22 cellular contexts compared by ENCODE assay signal in the genomic region with DNA sequence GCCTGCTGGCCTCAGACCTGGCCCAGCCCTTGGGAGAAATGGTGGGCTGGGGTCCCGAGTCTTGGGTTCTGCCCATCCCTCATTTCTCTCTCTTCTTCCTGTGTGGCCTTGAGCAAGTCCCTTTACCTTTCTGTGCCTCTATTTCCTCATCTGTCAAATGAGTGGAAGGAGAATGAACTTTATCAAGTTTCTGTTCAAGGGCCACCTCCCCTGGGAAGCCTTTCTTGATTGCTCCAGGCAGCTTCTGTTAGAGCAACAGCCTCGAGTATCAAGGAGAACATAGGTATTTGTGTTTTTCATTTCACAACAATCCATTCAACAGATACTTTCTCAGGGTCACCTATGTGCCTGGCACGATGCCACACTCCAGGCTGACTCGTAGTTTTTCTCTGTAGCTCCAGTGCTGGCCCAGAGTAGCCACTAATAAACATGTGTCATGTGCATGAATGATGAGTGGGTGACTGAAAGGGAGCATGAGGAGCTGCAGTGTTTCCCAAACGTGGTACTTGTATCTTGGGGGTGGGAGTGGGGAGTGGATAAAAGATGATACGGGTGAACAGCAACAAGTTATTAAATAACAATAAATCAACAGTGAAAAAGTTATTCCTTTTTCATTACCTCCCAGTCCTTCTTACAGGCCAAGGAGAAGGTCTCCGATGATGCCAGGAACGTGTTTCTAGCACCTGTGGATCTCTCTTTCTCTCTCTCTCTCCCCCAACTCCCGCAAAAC. TPM values are rescaled to one million over a fixed set of nuclear protein-coding genes. Genes with fewer than 3 reads are reported as not detected.
DNase-seq lines count a peak whose midpoint lies in the region; ATAC-seq and TF ChIP-seq lines count a peak whose summit lies in the region.
"Had no signal": no experiment of that assay in that cellular context is flagged by ENCODE, and none has a peak within 500 bp of the region (broad histone marks: within the 10 kb centered on the region; RNA-seq: fewer than 3 reads in every experiment).

No MANE protein-coding gene starts in this region.

- no peak for ATAC-seq in HG02884 (IDR thresholded peaks at IDR 0.05; ENCODE audit: unreplicated experiment)
- ATAC-seq: CD8-positive, alpha-beta T cell had no signal

- no TSS peak for BruUV-seq in Calu3 (replicated peaks; lab: Mats Ljungman, UMichigan)

- TF ChIP-seq CTCF in Calu3 (IDR thresholded peaks at IDR 0.05; ENCODE audit: unreplicated experiment) (no peak), brain (conservative IDR thresholded peaks at IDR 0.05) (no peak), nephron progenitor cell (IDR thresholded peaks at IDR 0.05) (no peak), suprapubic skin (IDR thresholded peaks at IDR 0.05) (no peak)

- H3K4me3 Mint-ChIP-seq in Calu3 (ENCODE audit: low read depth, unreplicated experiment): no peak overlapping the region
- no peak overlapping the region for H3K4me3 Mint-ChIP-seq in brain
- no peak overlapping the region for H3K4me3 Mint-ChIP-seq in nephron progenitor cell
- H3K4me3 Mint-ChIP-seq: CD8-positive, alpha-beta T cell; H9; IgD-negative memory B cell had no signal

- H3K27ac Mint-ChIP-seq in Calu3 (ENCODE audit: unreplicated experiment) (no peak overlapping the region), brain (peak overlapping the region in 3 of 5 experiments; percentile 48 to 63 (median 49)), nephron progenitor cell (peak overlapping the region; percentile 98)
- H3K27ac Mint-ChIP-seq: CD8-positive, alpha-beta T cell; H9; IgD-negative memory B cell had no signal

- no peak overlapping the region for H3K27ac ChIP-seq in suprapubic skin
- H3K27ac ChIP-seq: BLaER1 had no signal

- no peaks in the 10 kb centered on the region for H3K36me3 ChIP-seq in suprapubic skin
- H3K36me3 ChIP-seq: BLaER1 had no signal

- H3K9me3 ChIP-seq in suprapubic skin: no peaks in the 10 kb centered on the region
- H3K9me3 ChIP-seq: BLaER1 had no signal

- no peaks in the 10 kb centered on the region for H3K36me3 Mint-ChIP-seq in Calu3 (ENCODE audit: insufficient read depth, unreplicated experiment)
- H3K36me3 Mint-ChIP-seq in brain: no peaks in the 10 kb centered on the region
- no peaks in the 10 kb centered on the region for H3K36me3 Mint-ChIP-seq in nephron progenitor cell (ENCODE audit: low read depth)
- H3K36me3 Mint-ChIP-seq: CD8-positive, alpha-beta T cell; IgD-negative memory B cell had no signal

- H3K4me3 ChIP-seq in suprapubic skin: no peak overlapping the region
- H3K4me3 ChIP-seq: BLaER1 had no signal

- no peak for TF ChIP-seq EP300 in suprapubic skin (IDR thresholded peaks at IDR 0.05)

- no peaks in the 10 kb centered on the region for H3K9me3 Mint-ChIP-seq in Calu3 (ENCODE audit: low read depth, unreplicated experiment)
- peaks cover 0 to 3% (median 0%) of the 10 kb centered on the region in 5 experiments for H3K9me3 Mint-ChIP-seq in brain
- H3K9me3 Mint-ChIP-seq in nephron progenitor cell: no peaks in the 10 kb centered on the region
- H3K9me3 Mint-ChIP-seq: CD8-positive, alpha-beta T cell; H9; IgD-negative memory B cell had no signal

- H3K27me3 ChIP-seq in suprapubic skin: peaks cover 20% of the 10 kb centered on the region
- H3K27me3 ChIP-seq: BLaER1 had no signal

- no peaks in the 10 kb centered on the region for H3K4me1 Mint-ChIP-seq in Calu3 (ENCODE audit: low read depth, unreplicated experiment)
- H3K4me1 Mint-ChIP-seq in brain: peaks cover 37% of the 10 kb centered on the region
- peaks cover 48% of the 10 kb centered on the region for H3K4me1 Mint-ChIP-seq in nephron progenitor cell
- H3K4me1 Mint-ChIP-seq: IgD-negative memory B cell had no signal

- 46% methylated on average over 9 of the region's 9 CpGs for WGBS in suprapubic skin

- CTCF ChIA-PET in Calu3 (lab: Charles Lee): no interaction called here

- no peak for TF ChIP-seq POLR2A in suprapubic skin (IDR thresholded peaks at IDR 0.05)

- intact Hi-C loops in Calu3 (cut with micrococcal nuclease; ENCODE audit: unreplicated experiment): no loop called here

- DNase-seq in NCI-H1105 treated with DMSO at 0.1 percent for 48 hours (lab: John Stamatoyannopoulos, UW) (peak; percentile 5), NCI-H1105 (lab: John Stamatoyannopoulos, UW) (no peak), Calu3 (peak; percentile 20), nephron progenitor cell (no peak), COLO668 (lab: John Stamatoyannopoulos, UW; ENCODE audit: unreplicated experiment) (no peak), suprapubic skin (ENCODE audit: low spot score in 2 of 2) (no peak)
- DNase-seq: CD8-positive, alpha-beta T cell; DMS153; H9; MV-4-11; NCI-H1436 treated with DMSO at 0.1 percent for 48 hours; NCI-H2081 treated with DMSO at 0.1 percent for 48 hours; NCI-H2227 treated with DMSO at 0.1 percent for 48 hours; SIG-M5 had no signal

- H3K27me3 Mint-ChIP-seq in Calu3 (ENCODE audit: unreplicated experiment) (peaks cover 60% of the 10 kb centered on the region), brain (no peaks in the 10 kb centered on the region), nephron progenitor cell (ENCODE audit: low read depth, poor library complexity) (peaks cover 8% of the 10 kb centered on the region)

- no peaks in the 10 kb centered on the region for H3K4me1 ChIP-seq in suprapubic skin
- H3K4me1 ChIP-seq: BLaER1 had no signal

RNA-seq across cellular contexts. Expression of a gene that starts 17.2 kb away (rescaled TPM):
- 17.4 and 18.1 TPM in 2 replicates for total RNA-seq in Calu3 (2022)
- 7.4 TPM for polyA plus RNA-seq in brain (ENCODE audit: insufficient read depth, low read depth, low replicate concordance)
- 10 to 100 TPM in 3 of 4 donors, 1 to 10 TPM in 1; 7.8 to 27.7 (median 21.0) TPM for total RNA-seq in suprapubic skin

RNA-seq across cellular contexts. Expression of a gene that starts 25.7 kb away (rescaled TPM):
- not detected in 2 replicates for total RNA-seq in Calu3 (2022)
- polyA plus RNA-seq in brain (ENCODE audit: insufficient read depth, low read depth, low replicate concordance): 0.49 TPM
- total RNA-seq in suprapubic skin: under 1 TPM in 1 of 4 donors, not detected in 3; 0.76 TPM
- total RNA-seq: A172; CD8-positive, alpha-beta T cell; HT1080; LHCN-M2 had no signal
- polyA plus RNA-seq: IgD-negative memory B cell had no signal

RNA-seq across cellular contexts. Expression of a gene that starts 39.8 kb away (rescaled TPM):
- total RNA-seq in Calu3 (2022) (not detected in 2 replicates), suprapubic skin (not detected)
- 0.98 TPM for polyA plus RNA-seq in brain (ENCODE audit: insufficient read depth, low read depth, low replicate concordance)
- total RNA-seq: A172; CD8-positive, alpha-beta T cell; H9; HT1080; LHCN-M2; RPMI7951 had no signal
- polyA plus RNA-seq: IgD-negative memory B cell had no signal

Comparison
In these comparisons a context has a peak if more than half of its experiments do, and no peak if none do; other contexts are left out.
1. DNase-seq: peak in NCI-H1105 treated with DMSO at 0.1 percent for 48 hours (single experiment) and Calu3 (single experiment); none in NCI-H1105 (single experiment), nephron progenitor cell (single experiment), COLO668 (single experiment) and suprapubic skin (0 of 2).